7 cellular contexts compared by ENCODE assay signal in genomic region chr3:127682175-127682554, GRCh38. TPM values are rescaled to one million over a fixed set of nuclear protein-coding genes. Genes with fewer than 3 reads are reported as not detected.
DNase-seq lines count a peak whose midpoint lies in the region; ATAC-seq and TF ChIP-seq lines count a peak whose summit lies in the region.
"Not testable (repeated sequence)": the region's sequence is repeated elsewhere in the genome, so short reads cannot be mapped to it uniquely, and the experiment has no call there.

No MANE protein-coding gene starts in this region.

- H3K36me3 ChIP-seq in DOHH2 (ENCODE audit: control insufficient read depth, low read length); endodermal cell (ENCODE audit: control insufficient read depth, insufficient read depth, low read length); neuronal stem cell (replicated peaks in 1 of 2; ENCODE audit: control insufficient read depth in 2 of 2, insufficient read depth in 2 of 2, low read length in 2 of 2): not testable (repeated sequence)

- H3K14ac ChIP-seq in neuronal stem cell (ENCODE audit: low read length), result not testable (repeated sequence)

- H3K4me1 ChIP-seq in DOHH2 (ENCODE audit: control insufficient read depth, low read length), result peaks cover 57% of the 10 kb centered on the region
- H3K4me1 ChIP-seq in endodermal cell (ENCODE audit: control insufficient read depth, insufficient read depth, low read length); neuronal stem cell (ENCODE audit: control insufficient read depth in 2 of 2, insufficient read depth in 1 of 2, low read depth in 1 of 2, low read length in 2 of 2): not testable (repeated sequence)

- H4K20me1 ChIP-seq in DOHH2 (ENCODE audit: control insufficient read depth, insufficient read depth, low read depth, low read length), result not testable (repeated sequence)

- not testable (repeated sequence) for H2BK12ac ChIP-seq in neuronal stem cell (ENCODE audit: low read length)

- not testable (repeated sequence) for H3K18ac ChIP-seq in neuronal stem cell (ENCODE audit: low read length)

- H3K27ac Mint-ChIP-seq in T-helper 17 cell (peak overlapping the region; percentile 10), progenitor cell of endocrine pancreas (peak overlapping the region; percentile 80)
- peak overlapping the region; percentile 72 for H3K27ac Mint-ChIP-seq in activated naive CD4-positive, alpha-beta T cell treated with anti-CD3 and anti-CD28 coated beads, Interleukin-2, amount 50 U/mL, for 24 hours
- H3K27ac Mint-ChIP-seq in endodermal cell, result not testable (repeated sequence)

- not testable (repeated sequence) for H3K9me3 Mint-ChIP-seq in activated naive CD4-positive, alpha-beta T cell treated with anti-CD3 and anti-CD28 coated beads, Interleukin-2, amount 50 U/mL, for 24 hours; endodermal cell; progenitor cell of endocrine pancreas (ENCODE audit: low read depth)

- WGBS in endodermal cell (ENCODE audit: insufficient coverage in 1 of 2, insufficient read length in 1 of 2), 2 experiments, result 88 to 96% methylated on average over 5 to 6 of the region's 6 CpGs
- WGBS in neuronal stem cell (ENCODE audit: extremely low coverage in 2 of 2, insufficient read length in 2 of 2, insufficient replicate concordance in 1 of 2), 2 donors, result no CpG with 5 or more reads among the region's 6 CpGs

- H3K79me2 ChIP-seq in DOHH2 (ENCODE audit: control insufficient read depth, low read length), result not testable (repeated sequence)

- H3K9me2 ChIP-seq in DOHH2 (replicated peaks; ENCODE audit: control insufficient read depth, low read length), result not testable (repeated sequence)

- H3K9me3 ChIP-seq in DOHH2 (ENCODE audit: control insufficient read depth, insufficient read depth, low read length); T-helper 17 cell (ENCODE audit: control insufficient read depth, low read length, poor library complexity, severe bottlenecking); endodermal cell (ENCODE audit: control insufficient read depth, low read length); neuronal stem cell (replicated peaks in 1 of 2; ENCODE audit: control insufficient read depth in 2 of 2, insufficient read depth in 1 of 2, low read depth in 1 of 2, low read length in 2 of 2): not testable (repeated sequence)

- not testable (repeated sequence) for H3K4ac ChIP-seq in neuronal stem cell (ENCODE audit: low read length)

- not testable (repeated sequence) for ATAC-seq in T-helper 17 cell, left lobe of liver

- TF ChIP-seq CTCF in DOHH2 (IDR thresholded peaks at IDR 0.05; ENCODE audit: low read depth, low read length, poor library complexity, severe bottlenecking); endodermal cell (conservative IDR thresholded peaks at IDR 0.05); progenitor cell of endocrine pancreas (IDR thresholded peaks at IDR 0.05; ENCODE audit: unreplicated experiment): not testable (repeated sequence)

- H3K9ac ChIP-seq in endodermal cell (ENCODE audit: extremely low read depth, low read length, poor library complexity, severe bottlenecking); neuronal stem cell (ENCODE audit: low read depth, low read length, poor library complexity): not testable (repeated sequence)

- H3F3A ChIP-seq in DOHH2 (ENCODE audit: control insufficient read depth, insufficient read depth), result not testable (repeated sequence)

- not testable (repeated sequence) for H3K4me3 Mint-ChIP-seq in T-helper 17 cell; activated naive CD4-positive, alpha-beta T cell treated with anti-CD3 and anti-CD28 coated beads, Interleukin-2, amount 50 U/mL, for 24 hours; endodermal cell; progenitor cell of endocrine pancreas (ENCODE audit: low read depth)

- H2BK15ac ChIP-seq in neuronal stem cell (ENCODE audit: low read length), result not testable (repeated sequence)

- H2BK5ac ChIP-seq in neuronal stem cell (ENCODE audit: low read length), result not testable (repeated sequence)

- peak overlapping the region; percentile 36 for H3K4me2 ChIP-seq in DOHH2 (ENCODE audit: low read length)
- H3K4me2 ChIP-seq in neuronal stem cell (ENCODE audit: insufficient read depth, low read length, poor library complexity, severe bottlenecking), result not testable (repeated sequence)

- H3K27me3 Mint-ChIP-seq in T-helper 17 cell; activated naive CD4-positive, alpha-beta T cell treated with anti-CD3 and anti-CD28 coated beads, Interleukin-2, amount 50 U/mL, for 24 hours; endodermal cell (ENCODE audit: insufficient read depth); progenitor cell of endocrine pancreas: not testable (repeated sequence)

- not testable (repeated sequence) for H3K23ac ChIP-seq in neuronal stem cell (ENCODE audit: low read depth, low read length, poor library complexity)

- H3K27ac ChIP-seq in DOHH2 (ENCODE audit: low read depth, low read length); endodermal cell (ENCODE audit: low read depth, low read length); neuronal stem cell (replicated peaks; ENCODE audit: low read length): not testable (repeated sequence)

- H3K36me3 Mint-ChIP-seq in T-helper 17 cell (ENCODE audit: low read depth); activated naive CD4-positive, alpha-beta T cell treated with anti-CD3 and anti-CD28 coated beads, Interleukin-2, amount 50 U/mL, for 24 hours; endodermal cell (ENCODE audit: low read depth); progenitor cell of endocrine pancreas (ENCODE audit: insufficient read depth): not testable (repeated sequence)

- not testable (repeated sequence) for DNase-seq in T-helper 17 cell; neuronal stem cell (ENCODE audit: low spot score); progenitor cell of endocrine pancreas (ENCODE audit: low spot score, unreplicated experiment)
- DNase-seq in endodermal cell, result peak; percentile 33
- peak; percentile 24 for DNase-seq in left lobe of liver (ENCODE audit: low spot score)

- not testable (repeated sequence) for H3K79me1 ChIP-seq in neuronal stem cell (ENCODE audit: low read depth, low read length)

- H2AK5ac ChIP-seq in neuronal stem cell (ENCODE audit: low read depth, low read length), result peak overlapping the region; percentile 40

- not testable (repeated sequence) for H4K8ac ChIP-seq in neuronal stem cell (ENCODE audit: low read depth, low read length)

- H3K27me3 ChIP-seq in DOHH2 (ENCODE audit: control insufficient read depth, low read length); endodermal cell (ENCODE audit: control insufficient read depth, insufficient read depth, low read length, poor library complexity, severe bottlenecking); neuronal stem cell (ENCODE audit: control insufficient read depth in 3 of 3, insufficient read depth in 3 of 3, low read depth in 1 of 3, low read length in 3 of 3): not testable (repeated sequence)

- H3K4me3 ChIP-seq in DOHH2 (ENCODE audit: low read length); endodermal cell (ENCODE audit: low read length); neuronal stem cell (ENCODE audit: low read length in 2 of 2): not testable (repeated sequence)

- H2BK120ac ChIP-seq in neuronal stem cell (ENCODE audit: low read depth, low read length), result not testable (repeated sequence)

- H3K4me1 Mint-ChIP-seq in T-helper 17 cell; endodermal cell; progenitor cell of endocrine pancreas (ENCODE audit: low read depth): not testable (repeated sequence)
- peaks cover 17% of the 10 kb centered on the region for H3K4me1 Mint-ChIP-seq in activated naive CD4-positive, alpha-beta T cell treated with anti-CD3 and anti-CD28 coated beads, Interleukin-2, amount 50 U/mL, for 24 hours

- not testable (repeated sequence) for H2AFZ ChIP-seq in neuronal stem cell (ENCODE audit: low read length)

- not testable (repeated sequence) for H4K91ac ChIP-seq in neuronal stem cell (ENCODE audit: low read depth, low read length, poor library complexity)

RNA-seq across cellular contexts. Expression of gene ABTB1, which starts 9.4 kb away (rescaled TPM):
- total RNA-seq in T-helper 17 cell (10 to 100 TPM; 88.6 to 95.2 TPM), endodermal cell (10 to 100 TPM; 10.7 to 14.4 TPM), left lobe of liver (16.3 TPM), progenitor cell of endocrine pancreas (10.6 and 12.2 TPM in 2 replicates)
- 8.1 TPM for polyA plus RNA-seq in endodermal cell (2013, experiment 1 of 2)
- polyA plus RNA-seq in endodermal cell (2013, experiment 2 of 2), result 6.5 TPM
- polyA plus RNA-seq in neuronal stem cell (2013, experiment 1 of 2), result 5.8 TPM
- 6.1 TPM for polyA plus RNA-seq in neuronal stem cell (2013, experiment 2 of 2)

RNA-seq across cellular contexts. Expression of gene PODXL2, which starts 53.2 kb away (rescaled TPM):
- total RNA-seq in T-helper 17 cell (1 to 10 TPM; 4.8 to 5.5 TPM), endodermal cell (10 to 100 TPM; 11.8 to 16.5 TPM), left lobe of liver (1.5 TPM), progenitor cell of endocrine pancreas (25.5 and 25.7 TPM in 2 replicates)
- 49.2 TPM for polyA plus RNA-seq in endodermal cell (2013, experiment 1 of 2)
- 46.8 TPM for polyA plus RNA-seq in endodermal cell (2013, experiment 2 of 2)
- 26.3 TPM for polyA plus RNA-seq in neuronal stem cell (2013, experiment 1 of 2)
- polyA plus RNA-seq in neuronal stem cell (2013, experiment 2 of 2), result 24.4 TPM
